ENCODE assay signal across 11 cellular contexts in genomic region chr19:46192990-46193650, GRCh38. TPM values are rescaled to one million over a fixed set of nuclear protein-coding genes. Genes with fewer than 3 reads are reported as not detected.
DNase-seq lines count a peak whose midpoint lies in the region; ATAC-seq lines count a peak whose summit lies in the region.
"Had no signal": no experiment of that assay in that cellular context is flagged by ENCODE, and none has a peak within 500 bp of the region (broad histone marks: within the 10 kb centered on the region; RNA-seq: fewer than 3 reads in every experiment).

No MANE protein-coding gene starts in this region.

- POLR2A ChIA-PET in activated CD4-positive, alpha-beta T cell treated with anti-CD3 and anti-CD28 coated beads for 36 hours (lab: Charles Lee) = no interaction called here

- peak; percentile 65 for ATAC-seq in activated CD4-positive, alpha-beta T cell treated with anti-CD3 and anti-CD28 coated beads for 36 hours
- peak; percentile 73 for ATAC-seq in esophagus mucosa
- no peak for ATAC-seq in HG03442 (IDR thresholded peaks at IDR 0.05; ENCODE audit: unreplicated experiment)
- ATAC-seq in HG03521 (IDR thresholded peaks at IDR 0.05; ENCODE audit: unreplicated experiment) = no peak

- no peaks in the 10 kb centered on the region for H3K4me1 Mint-ChIP-seq in activated CD4-positive, alpha-beta T cell treated with anti-CD3 and anti-CD28 coated beads for 36 hours

- intact Hi-C loops in activated CD4-positive, alpha-beta T cell treated with anti-CD3 and anti-CD28 coated beads for 36 hours (cut with DNase I, micrococcal nuclease) = no loop called here

- peak; percentile 31 for DNase-seq in activated CD4-positive, alpha-beta T cell treated with anti-CD3 and anti-CD28 coated beads for 36 hours
- DNase-seq in activated CD4-positive, alpha-beta T cell treated with anti-CD3 and anti-CD28 coated beads, Interleukin-2, amount 50 U/mL, for 4 hours = no peak
- DNase-seq in OCI-M2 (lab: John Stamatoyannopoulos, UW; ENCODE audit: unreplicated experiment) (peak; percentile 52), skeletal muscle cell (ENCODE audit: low read depth) (peak; percentile 35), GM19238 (ENCODE audit: insufficient read length, low spot score) (no peak)

- H3K4me3 ChIP-seq in skeletal muscle cell (ENCODE audit: low read depth, low read length) = no peak overlapping the region
- H3K4me3 ChIP-seq: BLaER1 had no signal

- H3K9me3 Mint-ChIP-seq in activated CD4-positive, alpha-beta T cell treated with anti-CD3 and anti-CD28 coated beads for 36 hours (ENCODE audit: low read depth) = no peaks in the 10 kb centered on the region

- no peaks in the 10 kb centered on the region for H3K36me3 Mint-ChIP-seq in activated CD4-positive, alpha-beta T cell treated with anti-CD3 and anti-CD28 coated beads for 36 hours (ENCODE audit: low read depth)

- no peak overlapping the region for H3K27ac Mint-ChIP-seq in activated CD4-positive, alpha-beta T cell treated with anti-CD3 and anti-CD28 coated beads for 36 hours

- H3K4me3 Mint-ChIP-seq in activated CD4-positive, alpha-beta T cell treated with anti-CD3 and anti-CD28 coated beads for 36 hours = no peak overlapping the region

- CTCF ChIA-PET in activated CD4-positive, alpha-beta T cell treated with anti-CD3 and anti-CD28 coated beads for 36 hours (lab: Charles Lee) = interaction anchor here (0.7 to 1.3 kb wide), 2 partner anchors 111 to 117 kb away, joined by 3 read pairs; no protein-coding TSS in a partner anchor

- H3K27me3 Mint-ChIP-seq in activated CD4-positive, alpha-beta T cell treated with anti-CD3 and anti-CD28 coated beads for 36 hours = peaks cover 48% of the 10 kb centered on the region

RNA-seq across cellular contexts. Expression of gene IGFL1, which starts 36.4 kb away (rescaled TPM):
- total RNA-seq in activated CD4-positive, alpha-beta T cell treated with anti-CD3 and anti-CD28 coated beads for 36 hours = not detected
- total RNA-seq in esophagus mucosa = 20.2 TPM
- total RNA-seq: activated CD8-positive, alpha-beta memory T cell treated with anti-CD3 and anti-CD28 coated beads for 36 hours; kidney epithelial cell had no signal

RNA-seq across cellular contexts. Expression of gene IGFL2, which starts 45.1 kb away (rescaled TPM):
- total RNA-seq in activated CD4-positive, alpha-beta T cell treated with anti-CD3 and anti-CD28 coated beads for 36 hours = not detected
- total RNA-seq in esophagus mucosa = 2.3 TPM
- total RNA-seq: activated CD8-positive, alpha-beta memory T cell treated with anti-CD3 and anti-CD28 coated beads for 36 hours; kidney epithelial cell had no signal

Comparison
In these comparisons a context has a peak if more than half of its experiments do, and no peak if none do; other contexts are left out.
1. DNase-seq: peak in activated CD4-positive, alpha-beta T cell treated with anti-CD3 and anti-CD28 coated beads for 36 hours (single experiment), OCI-M2 (single experiment) and skeletal muscle cell (single experiment); none in activated CD4-positive, alpha-beta T cell treated with anti-CD3 and anti-CD28 coated beads, Interleukin-2, amount 50 U/mL, for 4 hours (0 of 2) and GM19238 (single experiment).
2. ATAC-seq: peak in activated CD4-positive, alpha-beta T cell treated with anti-CD3 and anti-CD28 coated beads for 36 hours (single experiment) and esophagus mucosa (single experiment); none in HG03442 (single experiment) and HG03521 (single experiment).
3. RNA of gene IGFL1, which starts 36.4 kb away (total RNA-seq): 20.2 TPM in esophagus mucosa (single experiment); not detected in activated CD4-positive, alpha-beta T cell treated with anti-CD3 and anti-CD28 coated beads for 36 hours; every median in the first group is over 10 times any median in the second.